In the genomic region with DNA sequence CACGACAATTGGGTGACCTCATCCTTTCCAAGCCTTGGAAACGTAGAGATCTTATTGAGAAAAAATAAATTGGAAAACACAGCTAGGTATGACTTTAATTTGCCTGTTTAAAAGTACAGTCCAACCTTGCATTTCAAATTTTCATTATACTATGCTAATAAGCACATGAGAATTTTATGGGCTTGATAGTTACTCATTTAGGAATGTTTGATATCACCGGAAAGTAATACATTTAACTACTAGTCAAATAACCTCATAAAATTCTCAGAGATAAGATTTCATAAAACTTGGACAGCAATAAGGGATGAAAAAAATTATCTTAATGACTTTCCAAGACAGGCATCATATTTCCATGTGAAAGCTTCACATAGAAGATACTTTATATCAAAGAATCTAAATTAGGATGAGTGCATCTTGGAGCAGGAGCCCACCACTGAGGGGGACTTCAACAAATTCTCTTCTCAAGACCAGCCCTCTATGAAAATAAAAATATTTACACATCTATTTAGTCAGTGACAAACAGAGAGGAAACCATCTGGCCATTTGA, we compare ENCODE assay signal across 1 cellular context.
TF ChIP-seq lines count a peak whose summit lies in the region.

No MANE protein-coding gene starts in this region.

TF ChIP-seq in HEK293, 187 proteins besides CTCF, POLR2A, EP300 and RAD21 (continued from another document):
- TF ChIP-seq ZNF274 (IDR thresholded peaks at IDR 0.05; ENCODE audit: low read length) (no peak), ZNF274 (tag by site-specific recombination; IDR thresholded peaks at IDR 0.05; ENCODE audit: borderline replicate concordance) (no peak), OSR2 (tag by site-specific recombination; IDR thresholded peaks at IDR 0.05) (peak; percentile 81; the same call in 1 of the 2 replicates), HOXA7 (CRISPR knock-in tag; IDR thresholded peaks at IDR 0.05; ENCODE audit: borderline replicate concordance) (no peak), ZNF792 (tag by site-specific recombination; IDR thresholded peaks at IDR 0.05) (no peak), KLF1 (tag by site-specific recombination; IDR thresholded peaks at IDR 0.05) (no peak), ZNF521 (tag by site-specific recombination; IDR thresholded peaks at IDR 0.05) (no peak), TRIM28 (IDR thresholded peaks at IDR 0.05; ENCODE audit: borderline replicate concordance, low read length) (no peak), ZNF670 (tag by site-specific recombination; IDR thresholded peaks at IDR 0.05; ENCODE audit: low read depth) (no peak)
- TF ChIP-seq, protein P1, sequence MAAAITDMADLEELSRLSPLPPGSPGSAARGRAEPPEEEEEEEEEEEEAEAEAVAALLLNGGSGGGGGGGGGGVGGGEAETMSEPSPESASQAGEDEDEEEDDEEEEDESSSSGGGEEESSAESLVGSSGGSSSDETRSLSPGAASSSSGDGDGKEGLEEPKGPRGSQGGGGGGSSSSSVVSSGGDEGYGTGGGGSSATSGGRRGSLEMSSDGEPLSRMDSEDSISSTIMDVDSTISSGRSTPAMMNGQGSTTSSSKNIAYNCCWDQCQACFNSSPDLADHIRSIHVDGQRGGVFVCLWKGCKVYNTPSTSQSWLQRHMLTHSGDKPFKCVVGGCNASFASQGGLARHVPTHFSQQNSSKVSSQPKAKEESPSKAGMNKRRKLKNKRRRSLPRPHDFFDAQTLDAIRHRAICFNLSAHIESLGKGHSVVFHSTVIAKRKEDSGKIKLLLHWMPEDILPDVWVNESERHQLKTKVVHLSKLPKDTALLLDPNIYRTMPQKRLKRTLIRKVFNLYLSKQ (tag by site-specific recombination; IDR thresholded peaks at IDR 0.05; ENCODE audit: borderline replicate concordance) = no peak
